10 cellular contexts compared by ENCODE assay signal in genomic region chr5:143217804-143218160, GRCh38.
DNase-seq lines count a peak whose midpoint lies in the region; ATAC-seq, FAIRE-seq and TF ChIP-seq lines count a peak whose summit lies in the region.
"Had no signal": no experiment of that assay in that cellular context is flagged by ENCODE, and none has a peak within 500 bp of the region (broad histone marks: within the 10 kb centered on the region; RNA-seq: fewer than 3 reads in every experiment).

No MANE protein-coding gene starts in this region.

- H3K27ac ChIP-seq in MM.1S (ENCODE audit: low read length): no peak overlapping the region

- H3K79me2 ChIP-seq in MM.1S (ENCODE audit: low read length): no peaks in the 10 kb centered on the region

- peak; percentile 35 for ATAC-seq in GM19351 (IDR thresholded peaks at IDR 0.05; ENCODE audit: unreplicated experiment)
- peak; percentile 27 for ATAC-seq in HG03103 (IDR thresholded peaks at IDR 0.05; ENCODE audit: low read depth, unreplicated experiment)
- no peak for ATAC-seq in GM19324 (IDR thresholded peaks at IDR 0.05; ENCODE audit: low FRiP score, unreplicated experiment)
- no peak for ATAC-seq in GM19395 (IDR thresholded peaks at IDR 0.05; ENCODE audit: unreplicated experiment)

- H3K9me3 Mint-ChIP-seq in endothelial cell (ENCODE audit: unreplicated experiment): no peaks in the 10 kb centered on the region
- H3K9me3 Mint-ChIP-seq: activated B cell treated with CpG ODN at 0.5 μM for 24 hours; activated naive CD4-positive, alpha-beta T cell treated with anti-CD3 and anti-CD28 coated beads for 36 hours had no signal

- H3K27ac Mint-ChIP-seq in endothelial cell (ENCODE audit: unreplicated experiment): peak overlapping the region; percentile 22
- H3K27ac Mint-ChIP-seq: activated B cell treated with CpG ODN at 0.5 μM for 24 hours; activated naive CD4-positive, alpha-beta T cell treated with anti-CD3 and anti-CD28 coated beads for 36 hours had no signal

- DNase-seq in GM12892 (ENCODE audit: insufficient read length): no peak
- DNase-seq in endothelial cell (ENCODE audit: low spot score): no peak
- DNase-seq in MM.1S: no peak
- DNase-seq in NCI-H748 treated with DMSO at 0.1 percent for 48 hours (lab: John Stamatoyannopoulos, UW): no peak
- DNase-seq: activated B cell treated with CpG ODN at 0.5 μM for 24 hours had no signal

- H3K4me3 ChIP-seq in MM.1S (ENCODE audit: low read length): no peak overlapping the region

- no peak overlapping the region for H3K4me2 ChIP-seq in MM.1S (ENCODE audit: low read depth, low read length)

- TF ChIP-seq CTCF in endothelial cell (IDR thresholded peaks at IDR 0.05; ENCODE audit: unreplicated experiment) (no peak), MM.1S (IDR thresholded peaks at IDR 0.05; ENCODE audit: low read length) (no peak)

- no peaks in the 10 kb centered on the region for H3K27me3 ChIP-seq in MM.1S (replicated peaks; ENCODE audit: insufficient read depth, low read length)

- H3K4me1 ChIP-seq in MM.1S (ENCODE audit: low read length): peaks cover 61% of the 10 kb centered on the region

- H4K20me1 ChIP-seq in MM.1S (ENCODE audit: insufficient read depth, low read length): no peaks in the 10 kb centered on the region

- no peak overlapping the region for H3K9ac ChIP-seq in MM.1S (ENCODE audit: low read length)

- H2AFZ ChIP-seq in MM.1S (ENCODE audit: low read length): no peak overlapping the region

- FAIRE-seq in GM12892 (lab: Jason Lieb, UNC): peak; percentile 73

- H3K36me3 Mint-ChIP-seq in endothelial cell (ENCODE audit: low read depth, unreplicated experiment): peaks cover 52% of the 10 kb centered on the region

- no peaks in the 10 kb centered on the region for H3K9me3 ChIP-seq in MM.1S (replicated peaks; ENCODE audit: insufficient read depth, low read length)

- H3K4me3 Mint-ChIP-seq in endothelial cell (ENCODE audit: unreplicated experiment): no peak overlapping the region
- H3K4me3 Mint-ChIP-seq: activated B cell treated with CpG ODN at 0.5 μM for 24 hours; activated naive CD4-positive, alpha-beta T cell treated with anti-CD3 and anti-CD28 coated beads for 36 hours had no signal

- peak; percentile 51 for TF ChIP-seq POLR2A in GM12892 (IDR thresholded peaks at IDR 0.05; ENCODE audit: low read depth, low read length)

- H3K4me1 Mint-ChIP-seq in endothelial cell (ENCODE audit: unreplicated experiment): peaks cover 49% of the 10 kb centered on the region

- no peaks in the 10 kb centered on the region for H3K9me2 ChIP-seq in MM.1S (replicated peaks; ENCODE audit: insufficient read depth, low read length)

- H3K36me3 ChIP-seq in MM.1S (replicated peaks; ENCODE audit: insufficient read depth, low read length): no peaks in the 10 kb centered on the region

- peaks cover 14% of the 10 kb centered on the region for H3K27me3 Mint-ChIP-seq in endothelial cell (ENCODE audit: unreplicated experiment)
- H3K27me3 Mint-ChIP-seq: activated B cell treated with CpG ODN at 0.5 μM for 24 hours had no signal

- H3F3A ChIP-seq in MM.1S (ENCODE audit: insufficient read depth, low read length): peaks cover 19% of the 10 kb centered on the region

Comparison
In these comparisons a context has a peak if more than half of its experiments do, and no peak if none do; other contexts are left out.
1. ATAC-seq: peak in GM19351 (single experiment) and HG03103 (single experiment); none in GM19324 (single experiment) and GM19395 (single experiment).